In the genomic region with DNA sequence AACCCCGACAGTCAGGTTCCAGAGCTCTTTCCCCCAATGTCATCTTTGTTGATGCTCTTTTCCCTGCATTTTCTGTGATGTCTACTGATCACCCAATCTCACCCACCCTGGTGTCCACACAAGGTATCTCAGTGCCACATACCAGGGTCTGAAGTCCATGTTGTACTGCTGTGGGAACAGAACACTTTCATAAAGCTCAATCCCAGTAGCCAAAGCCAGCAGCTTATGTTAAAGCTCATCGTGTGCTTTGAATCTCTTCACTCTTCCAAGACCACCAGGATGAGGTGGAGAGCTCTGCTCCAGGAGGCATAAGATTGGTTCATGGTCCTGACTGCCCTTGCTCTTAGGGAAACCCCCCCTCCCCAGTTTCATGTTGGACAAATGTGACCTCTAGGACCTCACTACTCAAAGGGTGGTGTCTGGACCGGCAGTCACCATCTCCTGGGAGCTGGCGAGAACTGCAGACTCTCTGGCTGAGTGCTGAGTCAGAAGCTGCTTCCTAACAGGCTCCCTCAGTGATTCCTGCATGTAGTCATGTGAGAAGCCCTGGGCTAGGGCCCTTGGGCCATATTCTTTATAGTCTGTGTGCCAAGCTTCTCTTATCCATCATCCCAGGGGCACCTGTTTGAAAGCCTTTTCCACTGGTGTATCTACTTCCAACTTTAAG, we compare ENCODE assay signal across 10 cellular contexts. TPM values are rescaled to one million over a fixed set of nuclear protein-coding genes. Genes with fewer than 3 reads are reported as not detected.
DNase-seq lines count a peak whose midpoint lies in the region; ATAC-seq, FAIRE-seq and TF ChIP-seq lines count a peak whose summit lies in the region.
"Had no signal": no experiment of that assay in that cellular context is flagged by ENCODE, and none has a peak within 500 bp of the region (broad histone marks: within the 10 kb centered on the region; RNA-seq: fewer than 3 reads in every experiment).

No MANE protein-coding gene starts in this region.

- ATAC-seq in GM18498 (IDR thresholded peaks at IDR 0.05; ENCODE audit: unreplicated experiment), result no peak

- DNase-seq in AG09309 (ENCODE audit: low read depth) (peak; percentile 32), M059J (ENCODE audit: low read depth) (peak; percentile 94), myocyte (ENCODE audit: low read depth) (peak; percentile 59), GM19239 (ENCODE audit: insufficient read length, low spot score) (no peak), SW480 (ENCODE audit: low spot score) (no peak), D341Med (ENCODE audit: low spot score) (no peak)
- DNase-seq: DND-41 had no signal

- peak; percentile 23 for TF ChIP-seq CTCF in AG09309 (IDR thresholded peaks at IDR 0.05; ENCODE audit: control insufficient read depth, insufficient read depth, low read depth, low read length, missing control alignments)

- H3K36me3 Mint-ChIP-seq in dendritic cell treated with granulocyte-macrophage colony-stimulating factor and Interleukin-4, amounts not matched to agents 40 ng/mL and 50 ng/mL, for 4 days (ENCODE audit: low read depth), result peaks cover 46% of the 10 kb centered on the region

- peak overlapping the region; percentile 90 for H3K27ac Mint-ChIP-seq in dendritic cell treated with granulocyte-macrophage colony-stimulating factor and Interleukin-4, amounts not matched to agents 40 ng/mL and 50 ng/mL, for 4 days

- no peak for FAIRE-seq in GM19239 (lab: Jason Lieb, UNC)

- intact Hi-C loops in dendritic cell treated with granulocyte-macrophage colony-stimulating factor and Interleukin-4, amounts not matched to agents 40 ng/mL and 50 ng/mL, for 4 days (cut with micrococcal nuclease), result no loop called here

- no peaks in the 10 kb centered on the region for H3K27me3 Mint-ChIP-seq in dendritic cell treated with granulocyte-macrophage colony-stimulating factor and Interleukin-4, amounts not matched to agents 40 ng/mL and 50 ng/mL, for 4 days
- H3K27me3 Mint-ChIP-seq: brain had no signal

- no peak overlapping the region for H3K4me3 Mint-ChIP-seq in dendritic cell treated with granulocyte-macrophage colony-stimulating factor and Interleukin-4, amounts not matched to agents 40 ng/mL and 50 ng/mL, for 4 days
- H3K4me3 Mint-ChIP-seq: brain had no signal

- no peak overlapping the region for H3K4me3 ChIP-seq in AG09309 (ENCODE audit: control insufficient read depth, low read depth, low read length)

- H3K9me3 Mint-ChIP-seq in dendritic cell treated with granulocyte-macrophage colony-stimulating factor and Interleukin-4, amounts not matched to agents 40 ng/mL and 50 ng/mL, for 4 days, result peaks cover 21% of the 10 kb centered on the region
- H3K9me3 Mint-ChIP-seq: brain had no signal

- H3K4me1 Mint-ChIP-seq in dendritic cell treated with granulocyte-macrophage colony-stimulating factor and Interleukin-4, amounts not matched to agents 40 ng/mL and 50 ng/mL, for 4 days (ENCODE audit: low read depth), result peaks cover 87% of the 10 kb centered on the region

RNA-seq across cellular contexts. Expression of a gene that starts 13.4 kb away (rescaled TPM):
- total RNA-seq in M059J (2014; rRNA removed; shearing (Covaris generic)), result 0.02 TPM in 1 of 2 replicates, not detected in the other
- total RNA-seq in myocyte, result 0.13 and 1.2 TPM in 2 replicates
- polyA plus RNA-seq in myocyte (2012), result 0.15 TPM

RNA-seq across cellular contexts. Expression of a gene that starts 22.0 kb away (rescaled TPM):
- total RNA-seq in M059J (2014; rRNA removed; shearing (Covaris generic)), result 73.4 and 84.3 TPM in 2 replicates
- total RNA-seq in myocyte, result 28.4 and 31.3 TPM in 2 replicates
- polyA plus RNA-seq in myocyte (2012), result 22.5 TPM

RNA-seq across cellular contexts. Expression of a gene that starts 33.1 kb away (rescaled TPM):
- 84.5 and 91.1 TPM in 2 replicates for total RNA-seq in M059J (2014; rRNA removed; shearing (Covaris generic))
- total RNA-seq in myocyte, result 44.8 and 65.6 TPM in 2 replicates
- 50.8 TPM for polyA plus RNA-seq in myocyte (2012)

Comparison
In these comparisons a context has a peak if more than half of its experiments do, and no peak if none do; other contexts are left out.
1. DNase-seq: peak in AG09309 (single experiment), M059J (single experiment) and myocyte (single experiment); none in GM19239 (single experiment), SW480 (single experiment) and D341Med (single experiment).